ENCODE assay signal across 1 cellular context in the genomic region with DNA sequence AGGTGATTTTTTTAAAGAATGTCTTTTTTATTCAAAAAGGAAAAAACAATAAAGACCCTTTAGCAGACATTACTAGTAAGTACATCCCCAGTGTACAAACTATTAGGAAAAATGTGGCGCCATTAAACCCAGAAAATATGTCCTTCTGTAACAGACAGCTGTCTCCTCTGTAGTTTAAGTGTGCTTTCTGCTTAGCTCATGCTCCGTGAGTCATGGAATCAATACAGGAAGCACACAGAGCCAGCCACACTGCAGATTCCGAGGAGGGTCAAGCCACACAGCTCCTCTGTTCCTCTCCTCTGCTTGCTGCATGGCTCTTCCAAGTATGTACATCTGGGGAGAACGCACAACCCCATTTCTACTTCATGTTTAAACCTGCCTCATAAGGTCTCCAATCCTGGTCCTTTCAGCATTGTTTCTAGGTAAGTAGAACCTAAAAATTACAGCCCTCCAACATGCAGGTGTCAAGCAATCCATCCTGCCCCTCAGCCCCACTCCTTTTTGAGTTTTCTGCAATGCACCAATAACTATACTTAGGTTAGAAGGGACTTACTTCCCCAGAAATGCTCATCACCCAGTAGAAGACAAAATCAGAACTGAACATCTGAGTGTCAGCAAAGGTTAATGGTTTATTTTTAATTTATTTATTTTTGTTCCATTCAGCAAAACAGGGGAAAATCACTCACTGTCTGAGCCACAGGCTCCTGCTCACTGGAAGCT.
TF ChIP-seq lines count a peak whose summit lies in the region.

No MANE protein-coding gene starts in this region.

TF ChIP-seq in HepG2, 621 proteins besides CTCF, POLR2A, EP300 and RAD21 (continued from another document and continues in another):
- TF ChIP-seq ATF7 (IDR thresholded peaks at IDR 0.05) (0 out of 2 replicates have a peak, but pooled peaks have one; percentile 11), ATF7 (CRISPR knock-in tag; IDR thresholded peaks at IDR 0.05) (peak; percentile 64; the same call in 1 of the 2 replicates), ZNF205 (CRISPR knock-in tag; IDR thresholded peaks at IDR 0.05) (peak; percentile 49; the same call in 1 of the 2 replicates), ZNF7 (CRISPR knock-in tag; IDR thresholded peaks at IDR 0.05) (0 out of 2 replicates have a peak, but pooled peaks have one; percentile 14), HOMEZ (CRISPR knock-in tag; IDR thresholded peaks at IDR 0.05; ENCODE audit: low read depth) (peak; percentile 73; the same call in 1 of the 2 replicates), JUN (CRISPR knock-in tag; IDR thresholded peaks at IDR 0.05) (peak; percentile 89), HMG20B (CRISPR knock-in tag; conservative IDR thresholded peaks at IDR 0.05) (no peak), CBX5 (CRISPR knock-in tag; IDR thresholded peaks at IDR 0.05; ENCODE audit: borderline replicate concordance) (peak; percentile 83; the same call in 1 of the 2 replicates), ZBTB8A (CRISPR knock-in tag; IDR thresholded peaks at IDR 0.05; ENCODE audit: borderline replicate concordance, low read depth) (0 out of 2 replicates have a peak, but pooled peaks have one; percentile 54), GLMP (CRISPR knock-in tag; IDR thresholded peaks at IDR 0.05; ENCODE audit: borderline replicate concordance) (no peak), ZNF713 (CRISPR knock-in tag; IDR thresholded peaks at IDR 0.05) (no peak), CBFB (CRISPR knock-in tag; IDR thresholded peaks at IDR 0.05) (no peak), HOXA3 (CRISPR knock-in tag; IDR thresholded peaks at IDR 0.05) (peak; percentile 38; the same call in 1 of the 2 replicates), ZNF687 (CRISPR knock-in tag; IDR thresholded peaks at IDR 0.05) (no peak), SSRP1 (CRISPR knock-in tag; IDR thresholded peaks at IDR 0.05) (no peak), ARID3A (IDR thresholded peaks at IDR 0.05; ENCODE audit: low read depth, low read length) (no peak; the same call in 1 of the 2 replicates), ZKSCAN1 (IDR thresholded peaks at IDR 0.05; ENCODE audit: low read length) (peak; percentile 36; the same call in 1 of the 2 replicates), MAF1 (CRISPR knock-in tag; IDR thresholded peaks at IDR 0.05; ENCODE audit: borderline replicate concordance) (no peak), CHCHD3 (CRISPR knock-in tag; IDR thresholded peaks at IDR 0.05) (no peak), RNF2 (conservative IDR thresholded peaks at IDR 0.05; ENCODE audit: low read depth) (no peak), HDAC1 (CRISPR knock-in tag; IDR thresholded peaks at IDR 0.05) (peak; percentile 59), HNRNPLL (IDR thresholded peaks at IDR 0.05; ENCODE audit: low read depth, low read length, poor library complexity, severe bottlenecking) (no peak), ELF4 (CRISPR knock-in tag; IDR thresholded peaks at IDR 0.05; ENCODE audit: borderline replicate concordance) (peak; percentile 73; the same call in 1 of the 2 replicates), FOXP1 (IDR thresholded peaks at IDR 0.05) (no peak), FOXP1 (CRISPR knock-in tag; IDR thresholded peaks at IDR 0.05) (peak; percentile 51; the same call in 1 of the 2 replicates), ZNF569 (CRISPR knock-in tag; IDR thresholded peaks at IDR 0.05; ENCODE audit: borderline replicate concordance) (no peak), JUND (CRISPR knock-in tag; IDR thresholded peaks at IDR 0.05) (peak; percentile 96), DPF2 (CRISPR knock-in tag; IDR thresholded peaks at IDR 0.05; ENCODE audit: borderline replicate concordance, low read depth) (peak; percentile 91), POLR2AphosphoS5 (IDR thresholded peaks at IDR 0.05; ENCODE audit: low read depth, low read length) (peak; percentile 46; the same call in 1 of the 2 replicates), ZNF331 (CRISPR knock-in tag; IDR thresholded peaks at IDR 0.05) (peak; percentile 61; the same call in 1 of the 2 replicates), CREB1 (IDR thresholded peaks at IDR 0.05) (peak; percentile 39; the same call in 1 of the 2 replicates), CREB1 (CRISPR knock-in tag; IDR thresholded peaks at IDR 0.05) (peak; percentile 16; the same call in 1 of the 2 replicates), MEIS1 (CRISPR knock-in tag; IDR thresholded peaks at IDR 0.05; ENCODE audit: borderline replicate concordance) (peak; percentile 69; the same call in 1 of the 2 replicates), ZNF619 (CRISPR knock-in tag; IDR thresholded peaks at IDR 0.05) (no peak), NR2C2 (CRISPR knock-in tag; IDR thresholded peaks at IDR 0.05; ENCODE audit: borderline replicate concordance) (peak; percentile 68; the same call in 1 of the 2 replicates), PHF21A (CRISPR knock-in tag; IDR thresholded peaks at IDR 0.05) (peak; percentile 28; the same call in 1 of the 2 replicates), HDAC2 (CRISPR knock-in tag; IDR thresholded peaks at IDR 0.05) (peak; percentile 67; the same call in 1 of the 2 replicates), ZNF614 (CRISPR knock-in tag; IDR thresholded peaks at IDR 0.05; ENCODE audit: borderline replicate concordance) (peak; percentile 58; the same call in 1 of the 2 replicates), IRF2 (CRISPR knock-in tag; IDR thresholded peaks at IDR 0.05) (peak; percentile 90), MYC (CRISPR knock-in tag; IDR thresholded peaks at IDR 0.05; ENCODE audit: borderline replicate concordance) (no peak; the same call in 1 of the 2 replicates), ZMYM3 (CRISPR knock-in tag; IDR thresholded peaks at IDR 0.05) (peak; percentile 72; the same call in 1 of the 2 replicates), FOSL2 (CRISPR knock-in tag; IDR thresholded peaks at IDR 0.05) (peak; percentile 99), TBX2 (CRISPR knock-in tag; IDR thresholded peaks at IDR 0.05; ENCODE audit: borderline replicate concordance) (0 out of 2 replicates have a peak, but pooled peaks have one; percentile 25), FOXA1 (IDR thresholded peaks at IDR 0.05) (no peak), FOXA1 (CRISPR knock-in tag; IDR thresholded peaks at IDR 0.05) (peak; percentile 48), SPEN (CRISPR knock-in tag; IDR thresholded peaks at IDR 0.05; ENCODE audit: low read depth) (peak; percentile 55), STAG1 (CRISPR knock-in tag; IDR thresholded peaks at IDR 0.05) (no peak), ZNF207 (IDR thresholded peaks at IDR 0.05; ENCODE audit: borderline replicate concordance) (no peak), SOX5 (CRISPR knock-in tag; IDR thresholded peaks at IDR 0.05; ENCODE audit: borderline replicate concordance) (peak; percentile 64; the same call in 1 of the 2 replicates), SOX13 (IDR thresholded peaks at IDR 0.05) (no peak), SOX13 (CRISPR knock-in tag; conservative IDR thresholded peaks at IDR 0.05 in 1 of 2, IDR thresholded peaks at IDR 0.05 in 1 of 2) (peak in 1 of 2 experiments; percentile 48; a peak in 1 of 4 replicates), KAT2B (IDR thresholded peaks at IDR 0.05; ENCODE audit: borderline replicate concordance, low read depth, low read length) (peak; percentile 64), CHD4 (IDR thresholded peaks at IDR 0.05; ENCODE audit: borderline replicate concordance, low read length) (peak; percentile 27; the same call in 1 of the 2 replicates), SP1 (IDR thresholded peaks at IDR 0.05) (no peak), SP1 (CRISPR knock-in tag; IDR thresholded peaks at IDR 0.05) (no peak), ZNF17 (CRISPR knock-in tag; IDR thresholded peaks at IDR 0.05) (no peak), PTBP1 (IDR thresholded peaks at IDR 0.05; ENCODE audit: low read depth, low read length, poor library complexity, severe bottlenecking) (no peak), DRAP1 (CRISPR knock-in tag; IDR thresholded peaks at IDR 0.05) (peak; percentile 62; the same call in 1 of the 2 replicates)
- TF ChIP-seq, protein P1, sequence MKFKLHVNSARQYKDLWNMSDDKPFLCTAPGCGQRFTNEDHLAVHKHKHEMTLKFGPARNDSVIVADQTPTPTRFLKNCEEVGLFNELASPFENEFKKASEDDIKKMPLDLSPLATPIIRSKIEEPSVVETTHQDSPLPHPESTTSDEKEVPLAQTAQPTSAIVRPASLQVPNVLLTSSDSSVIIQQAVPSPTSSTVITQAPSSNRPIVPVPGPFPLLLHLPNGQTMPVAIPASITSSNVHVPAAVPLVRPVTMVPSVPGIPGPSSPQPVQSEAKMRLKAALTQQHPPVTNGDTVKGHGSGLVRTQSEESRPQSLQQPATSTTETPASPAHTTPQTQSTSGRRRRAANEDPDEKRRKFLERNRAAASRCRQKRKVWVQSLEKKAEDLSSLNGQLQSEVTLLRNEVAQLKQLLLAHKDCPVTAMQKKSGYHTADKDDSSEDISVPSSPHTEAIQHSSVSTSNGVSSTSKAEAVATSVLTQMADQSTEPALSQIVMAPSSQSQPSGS (CRISPR knock-in tag; IDR thresholded peaks at IDR 0.05) = peak; percentile 60; the same call in 1 of the 2 replicates
- TF ChIP-seq, protein P2, sequence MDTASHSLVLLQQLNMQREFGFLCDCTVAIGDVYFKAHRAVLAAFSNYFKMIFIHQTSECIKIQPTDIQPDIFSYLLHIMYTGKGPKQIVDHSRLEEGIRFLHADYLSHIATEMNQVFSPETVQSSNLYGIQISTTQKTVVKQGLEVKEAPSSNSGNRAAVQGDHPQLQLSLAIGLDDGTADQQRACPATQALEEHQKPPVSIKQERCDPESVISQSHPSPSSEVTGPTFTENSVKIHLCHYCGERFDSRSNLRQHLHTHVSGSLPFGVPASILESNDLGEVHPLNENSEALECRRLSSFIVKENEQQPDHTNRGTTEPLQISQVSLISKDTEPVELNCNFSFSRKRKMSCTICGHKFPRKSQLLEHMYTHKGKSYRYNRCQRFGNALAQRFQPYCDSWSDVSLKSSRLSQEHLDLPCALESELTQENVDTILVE (CRISPR knock-in tag; IDR thresholded peaks at IDR 0.05) = peak; percentile 62
